ENCODE assay signal across 20 cellular contexts in the genomic region with DNA sequence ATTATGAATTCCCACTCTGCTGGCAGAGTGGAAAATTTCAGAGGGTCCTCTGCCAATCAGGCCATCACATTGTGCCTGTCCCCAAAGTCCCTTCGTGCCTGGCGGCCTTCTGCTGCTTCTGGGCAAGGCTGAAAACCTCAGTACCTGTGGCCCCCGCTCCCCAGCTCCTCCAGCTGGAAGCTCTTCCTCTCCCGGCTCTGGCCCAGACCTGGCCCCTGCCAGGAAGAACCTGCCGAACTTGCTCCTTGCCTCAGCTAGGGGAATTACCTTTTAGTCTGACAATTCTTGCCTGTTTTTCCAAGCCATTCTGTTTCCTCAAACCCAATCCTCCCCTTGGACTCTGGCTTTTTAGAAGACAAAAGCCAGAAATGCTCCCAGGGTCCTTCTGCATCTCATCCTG. TPM values are rescaled to one million over a fixed set of nuclear protein-coding genes. Genes with fewer than 3 reads are reported as not detected.
DNase-seq lines count a peak whose midpoint lies in the region; ATAC-seq and TF ChIP-seq lines count a peak whose summit lies in the region.
"Had no signal": no experiment of that assay in that cellular context is flagged by ENCODE, and none has a peak within 500 bp of the region (broad histone marks: within the 10 kb centered on the region; RNA-seq: fewer than 3 reads in every experiment).

No MANE protein-coding gene starts in this region.

- peaks cover 86% of the 10 kb centered on the region for H3K4me1 Mint-ChIP-seq in brain
- no peaks in the 10 kb centered on the region for H3K4me1 Mint-ChIP-seq in activated CD4-positive, alpha-beta memory T cell treated with anti-CD3 and anti-CD28 coated beads for 36 hours (ENCODE audit: low read depth)
- H3K4me1 Mint-ChIP-seq: memory B cell had no signal

- no peak for TF ChIP-seq CTCF in C4-2B (conservative IDR thresholded peaks at IDR 0.05)
- TF ChIP-seq CTCF in brain (conservative IDR thresholded peaks at IDR 0.05): no peak
- TF ChIP-seq CTCF in left lung (IDR thresholded peaks at IDR 0.05): no peak
- no peak for TF ChIP-seq CTCF in gastrocnemius medialis (IDR thresholded peaks at IDR 0.05 in 4 of 5, conservative IDR thresholded peaks at IDR 0.05 in 1 of 5)

- in situ Hi-C loops in gastrocnemius medialis (cut with MboI; ENCODE audit: low sequenced_read_pairs in 4 of 4): no loop called here

- intact Hi-C loops in left lung (cut with DNase I): no loop called here
- intact Hi-C loops in gastrocnemius medialis (cut with DNase I; ENCODE audit: low total_unique reads): loop anchor here (2.0 kb wide), 1 partner anchor 29 kb away; no protein-coding TSS in a partner anchor
- intact Hi-C loops in activated CD4-positive, alpha-beta memory T cell treated with anti-CD3 and anti-CD28 coated beads for 36 hours (cut with micrococcal nuclease): no loop called here

- H3K27me3 ChIP-seq in left lung: no peaks in the 10 kb centered on the region
- no peaks in the 10 kb centered on the region for H3K27me3 ChIP-seq in gastrocnemius medialis
- H3K27me3 ChIP-seq: Peyer's patch had no signal

- peak overlapping the region in 1 of 5 experiments; percentile 9 for H3K4me3 Mint-ChIP-seq in brain
- no peak overlapping the region for H3K4me3 Mint-ChIP-seq in activated CD4-positive, alpha-beta memory T cell treated with anti-CD3 and anti-CD28 coated beads for 36 hours
- H3K4me3 Mint-ChIP-seq: memory B cell had no signal

- POLR2A ChIA-PET in activated CD4-positive, alpha-beta memory T cell treated with anti-CD3 and anti-CD28 coated beads for 36 hours (lab: Charles Lee): no interaction called here

- TF ChIP-seq POLR2A in gastrocnemius medialis (IDR thresholded peaks at IDR 0.05): no peak

- H3K27ac ChIP-seq in C4-2B (peak overlapping the region; percentile 6; the same call in 1 of the 2 replicates), left lung (peak overlapping the region; percentile 30 to 46), gastrocnemius medialis (peak overlapping the region in 3 of 4 donors; percentile 3 to 64 (median 40))
- H3K27ac ChIP-seq: HL-60, Peyer's patch, WERI-Rb-1 had no signal

- ATAC-seq in left lung (peak; percentile 50), gastrocnemius medialis (no peak), GM21367 (IDR thresholded peaks at IDR 0.05; ENCODE audit: unreplicated experiment) (no peak), HG03457 (IDR thresholded peaks at IDR 0.05; ENCODE audit: unreplicated experiment) (no peak)

- peak; percentile 45 to 60 for DNase-seq in left lung
- DNase-seq in gastrocnemius medialis: no peak
- DNase-seq in activated CD4-positive, alpha-beta memory T cell treated with anti-CD3 and anti-CD28 coated beads for 36 hours: no peak
- no peak for DNase-seq in NCI-H2081 treated with DMSO at 0.1 percent for 48 hours (lab: John Stamatoyannopoulos, UW)
- DNase-seq: activated effector memory CD4-positive, alpha-beta T cell treated with Interleukin-2 at 50 U/mL for 16 hours; amygdala; dermis blood vessel endothelial cell; GF-D8; NCI-H1694 treated with DMSO at 0.1 percent for 48 hours; NCI-H526; Peyer's patch; SW 1271; WERI-Rb-1 had no signal

- H3K27ac Mint-ChIP-seq in brain: peak overlapping the region; percentile 12 to 85 (median 81)
- no peak overlapping the region for H3K27ac Mint-ChIP-seq in activated CD4-positive, alpha-beta memory T cell treated with anti-CD3 and anti-CD28 coated beads for 36 hours
- H3K27ac Mint-ChIP-seq: memory B cell had no signal

- CTCF ChIA-PET in activated CD4-positive, alpha-beta memory T cell treated with anti-CD3 and anti-CD28 coated beads for 36 hours (lab: Charles Lee): interaction anchor here (0.7 kb wide), 1 partner anchor 361 kb away, joined by 3 read pairs; no protein-coding TSS in a partner anchor

- H3K4me1 ChIP-seq in left lung: peaks cover 21 to 32% of the 10 kb centered on the region in 2 donors
- peaks cover 4 to 14% of the 10 kb centered on the region in 2 donors for H3K4me1 ChIP-seq in gastrocnemius medialis
- H3K4me1 ChIP-seq: Peyer's patch had no signal

- H3K9me3 ChIP-seq in left lung (no peaks in the 10 kb centered on the region), gastrocnemius medialis (no peaks in the 10 kb centered on the region)
- H3K9me3 ChIP-seq: Peyer's patch had no signal

- no peaks in the 10 kb centered on the region for H3K36me3 Mint-ChIP-seq in brain
- no peaks in the 10 kb centered on the region for H3K36me3 Mint-ChIP-seq in activated CD4-positive, alpha-beta memory T cell treated with anti-CD3 and anti-CD28 coated beads for 36 hours
- H3K36me3 Mint-ChIP-seq: memory B cell had no signal

- H3K27me3 Mint-ChIP-seq in brain: no peaks in the 10 kb centered on the region
- peaks cover 16% of the 10 kb centered on the region for H3K27me3 Mint-ChIP-seq in activated CD4-positive, alpha-beta memory T cell treated with anti-CD3 and anti-CD28 coated beads for 36 hours

- no peaks in the 10 kb centered on the region for H3K36me3 ChIP-seq in left lung
- no peaks in the 10 kb centered on the region for H3K36me3 ChIP-seq in gastrocnemius medialis
- H3K36me3 ChIP-seq: Peyer's patch, WERI-Rb-1 had no signal

- H3K4me3 ChIP-seq in left lung (no peak overlapping the region), gastrocnemius medialis (no peak overlapping the region)
- H3K4me3 ChIP-seq: Peyer's patch had no signal

- no peaks in the 10 kb centered on the region for H3K9me3 Mint-ChIP-seq in brain
- no peaks in the 10 kb centered on the region for H3K9me3 Mint-ChIP-seq in activated CD4-positive, alpha-beta memory T cell treated with anti-CD3 and anti-CD28 coated beads for 36 hours
- H3K9me3 Mint-ChIP-seq: memory B cell had no signal

RNA-seq across cellular contexts. Expression of gene TRIL, which starts 27.9 kb away (rescaled TPM):
- polyA plus RNA-seq in brain (ENCODE audit: insufficient read depth, low read depth, low replicate concordance): 18.6 TPM
- total RNA-seq in left lung: 1 to 10 TPM; 2.9 to 6.9 TPM
- total RNA-seq in gastrocnemius medialis: 1 to 10 TPM in 1 of 4 donors, under 1 TPM in 3; 0.25 to 1.2 (median 0.63) TPM
- not detected for total RNA-seq in activated CD4-positive, alpha-beta memory T cell treated with anti-CD3 and anti-CD28 coated beads for 36 hours
- total RNA-seq: activated CD8-positive, alpha-beta memory T cell treated with anti-CD3 and anti-CD28 coated beads for 36 hours had no signal

Comparison
In these comparisons a context has a peak if more than half of its experiments do, and no peak if none do; other contexts are left out.
1. DNase-seq: peak in left lung (2 of 2); none in gastrocnemius medialis (0 of 2), activated CD4-positive, alpha-beta memory T cell treated with anti-CD3 and anti-CD28 coated beads for 36 hours (single experiment) and NCI-H2081 treated with DMSO at 0.1 percent for 48 hours (single experiment).
2. Peak in every context shown above with its lines, with median percentiles within 50 percentile points of each other: H3K27ac ChIP-seq.